8 cellular contexts compared by ENCODE assay signal in genomic region chr3:99774467-99774866, GRCh38. TPM values are rescaled to one million over a fixed set of nuclear protein-coding genes. Genes with fewer than 3 reads are reported as not detected.
A peak's percentile ranks its signal among the peaks of the same experiment; 100 is the strongest.
DNase-seq lines count a peak whose midpoint lies in the region; ATAC-seq, FAIRE-seq and TF ChIP-seq lines count a peak whose summit lies in the region.

No MANE protein-coding gene starts in this region.

- H3K27ac ChIP-seq in coronary artery = peak overlapping the region in 1 of 2 donors; percentile 8

- ATAC-seq in GM21528 (IDR thresholded peaks at IDR 0.05; ENCODE audit: low FRiP score, unreplicated experiment) (peak; percentile 93), HG03571 (IDR thresholded peaks at IDR 0.05; ENCODE audit: unreplicated experiment) (peak; percentile 92)

- TF ChIP-seq CTCF in fibroblast of villous mesenchyme (IDR thresholded peaks at IDR 0.05; ENCODE audit: insufficient read depth, low read depth, low read length) (no peak), coronary artery (IDR thresholded peaks at IDR 0.05) (no peak)

- DNase-seq in GM12891 (ENCODE audit: insufficient read length, low spot score) (no peak), fibroblast of villous mesenchyme (ENCODE audit: low read depth) (peak; percentile 66), coronary artery (ENCODE audit: low spot score) (no peak)
- DNase-seq in stimulated activated CD8-positive, alpha-beta memory T cell treated with anti-CD3 and anti-CD28 coated beads, Interleukin-4, amount 100 ng/mL, for 48 hours = no peak
- no peak for DNase-seq in stimulated activated CD4-positive, alpha-beta T cell treated with anti-CD3 and anti-CD28 coated beads, Interleukin-2, amount 100 ng/mL, for 48 hours
- no peak for DNase-seq in activated CD4-positive, alpha-beta T cell treated with anti-CD3 and anti-CD28 coated beads for 1 hour

- H3K4me3 ChIP-seq in fibroblast of villous mesenchyme (ENCODE audit: low read depth, low read length) = no peak overlapping the region
- no peak overlapping the region for H3K4me3 ChIP-seq in coronary artery

- peak; percentile 43 for FAIRE-seq in GM12891 (lab: Jason Lieb, UNC)

- no peak for TF ChIP-seq POLR2A in GM12891 (IDR thresholded peaks at IDR 0.05; ENCODE audit: low read depth, low read length)

TF ChIP-seq in GM12891, 5 proteins besides CTCF, POLR2A, EP300 and RAD21:
- no peak for TF ChIP-seq TAF1 (IDR thresholded peaks at IDR 0.05; ENCODE audit: low read depth, low read length)
- TF ChIP-seq POLR2AphosphoS5 (IDR thresholded peaks at IDR 0.05; ENCODE audit: low read depth, low read length) = no peak
- TF ChIP-seq POU2F2 (IDR thresholded peaks at IDR 0.05; ENCODE audit: low read depth, low read length) = no peak
- no peak for TF ChIP-seq SPI1 (IDR thresholded peaks at IDR 0.05; ENCODE audit: low read depth, low read length)
- TF ChIP-seq PAX5 (IDR thresholded peaks at IDR 0.05; ENCODE audit: insufficient read depth, low read length, severe bottlenecking) = no peak

RNA-seq across cellular contexts. Expression of gene CMSS1, which starts 43.2 kb away (rescaled TPM):
- 37.4 TPM for polyA plus RNA-seq in GM12891 (2012; ENCODE audit: low read depth, missing spikeins)
- 7.1 and 8.6 TPM in 2 replicates for total RNA-seq in fibroblast of villous mesenchyme
